Comparison of ENCODE assay signal across 26 cellular contexts in the genomic region with DNA sequence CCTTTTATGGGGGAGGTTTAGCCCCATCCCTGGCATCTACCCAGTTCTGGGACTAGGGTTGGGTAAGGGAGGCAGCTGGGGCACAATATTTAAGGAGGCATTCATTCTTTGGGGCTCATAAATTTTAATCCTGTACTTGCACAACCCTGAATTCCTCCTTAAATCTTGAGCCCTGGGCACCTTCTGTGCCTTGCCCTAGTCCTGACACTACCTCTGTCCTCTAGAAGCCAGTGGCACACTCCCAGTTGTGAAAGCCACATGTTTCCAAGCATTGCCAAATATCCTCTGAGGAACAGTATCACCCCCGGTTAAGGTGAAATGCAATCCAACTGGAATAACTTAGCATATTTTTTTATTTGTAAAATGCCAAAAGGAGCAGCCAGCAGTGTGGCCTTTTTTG. TPM values are rescaled to one million over a fixed set of nuclear protein-coding genes. Genes with fewer than 3 reads are reported as not detected.
DNase-seq lines count a peak whose midpoint lies in the region; ATAC-seq and TF ChIP-seq lines count a peak whose summit lies in the region.
"Had no signal": no experiment of that assay in that cellular context is flagged by ENCODE, and none has a peak within 500 bp of the region (broad histone marks: within the 10 kb centered on the region; RNA-seq: fewer than 3 reads in every experiment).

No MANE protein-coding gene starts in this region.

- no peaks in the 10 kb centered on the region for H3K27me3 Mint-ChIP-seq in stimulated activated naive CD8-positive, alpha-beta T cell treated with anti-CD3 and anti-CD28 coated beads, Interleukin-15, Interleukin-2, amounts not matched to agents 100 ng/mL and 50 ng/mL, for 24 hours
- no peaks in the 10 kb centered on the region for H3K27me3 Mint-ChIP-seq in stimulated activated naive CD8-positive, alpha-beta T cell treated with anti-CD3 and anti-CD28 coated beads, Interleukin-15, amount 100 ng/mL, for 72 hours
- no peaks in the 10 kb centered on the region for H3K27me3 Mint-ChIP-seq in glutamatergic neuron (ENCODE audit: unreplicated experiment)
- H3K27me3 Mint-ChIP-seq: activated T-helper 17 cell treated with anti-CD3 and anti-CD28 coated beads, Interleukin-2, amount 50 U/mL, for 72 hours; natural killer cell treated with Interleukin-12 subunit alpha and Interleukin-12 subunit beta and Interleukin-15 and Interleukin-18, amount 100 ng/mL, for 72 hours; stimulated activated naive B cell treated with anti-CD40 and anti-IgM and Interleukin-4, amounts not matched to agents 10 μg/mL and 1 μg/mL and 100 μg/mL, for 72 hours had no signal

- DNase-seq in stimulated activated naive CD8-positive, alpha-beta T cell treated with anti-CD3 and anti-CD28 coated beads, Interleukin-15, amount 100 ng/mL, for 72 hours: no peak
- DNase-seq in fibroblast of mammary gland (ENCODE audit: low read depth): peak; percentile 14
- DNase-seq in myocyte (ENCODE audit: low read depth): peak; percentile 10
- no peak for DNase-seq in glutamatergic neuron
- DNase-seq: activated CD4-positive, alpha-beta T cell treated with anti-CD3 and anti-CD28 coated beads for 4 hours; activated CD8-positive, alpha-beta T cell treated with anti-CD3 and anti-CD28 coated beads, Interleukin-2, amount 10 ng/mL, durations not matched to agents 7 days and 5 days; activated naive CD4-positive, alpha-beta T cell treated with anti-CD3 and anti-CD28 coated beads, Interleukin-2, amount 50 U/mL, for 16 hours; anterior cingulate cortex; head of caudate nucleus; kidney; mucosa of descending colon; NCI-H146; NCI-H2171; small intestine; stimulated activated naive B cell treated with anti-CD40 and anti-IgM and Interleukin-4, amounts not matched to agents 10 μg/mL and 1 μg/mL and 100 μg/mL, for 72 hours; T-helper 9 cell; WERI-Rb-1 had no signal

- H3K36me3 Mint-ChIP-seq in stimulated activated naive CD8-positive, alpha-beta T cell treated with anti-CD3 and anti-CD28 coated beads, Interleukin-15, Interleukin-2, amounts not matched to agents 100 ng/mL and 50 ng/mL, for 24 hours (ENCODE audit: low read depth): peaks cover 38% of the 10 kb centered on the region
- no peaks in the 10 kb centered on the region for H3K36me3 Mint-ChIP-seq in glutamatergic neuron (ENCODE audit: unreplicated experiment)

- H3K27ac Mint-ChIP-seq in stimulated activated naive CD8-positive, alpha-beta T cell treated with anti-CD3 and anti-CD28 coated beads, Interleukin-15, Interleukin-2, amounts not matched to agents 100 ng/mL and 50 ng/mL, for 24 hours: peak overlapping the region; percentile 34
- peak overlapping the region in 1 of 2 donors; percentile 7 for H3K27ac Mint-ChIP-seq in stimulated activated naive CD8-positive, alpha-beta T cell treated with anti-CD3 and anti-CD28 coated beads, Interleukin-15, amount 100 ng/mL, for 72 hours
- no peak overlapping the region for H3K27ac Mint-ChIP-seq in glutamatergic neuron (ENCODE audit: unreplicated experiment)
- H3K27ac Mint-ChIP-seq: activated CD8-positive, alpha-beta T cell treated with anti-CD3 and anti-CD28 coated beads, Interleukin-2, amount 10 ng/mL, durations not matched to agents 7 days and 5 days; activated T-helper 17 cell treated with anti-CD3 and anti-CD28 coated beads, Interleukin-2, amount 50 U/mL, for 72 hours; stimulated activated naive B cell treated with anti-CD40 and anti-IgM and Interleukin-4, amounts not matched to agents 10 μg/mL and 1 μg/mL and 100 μg/mL, for 72 hours had no signal

- no peak for ATAC-seq in stimulated activated naive CD8-positive, alpha-beta T cell treated with anti-CD3 and anti-CD28 coated beads, Interleukin-15, amount 100 ng/mL, for 72 hours
- ATAC-seq in GM21723 (IDR thresholded peaks at IDR 0.05; ENCODE audit: unreplicated experiment): no peak
- ATAC-seq in GM18502 (IDR thresholded peaks at IDR 0.05; ENCODE audit: poor library complexity, unreplicated experiment): no peak
- ATAC-seq: activated CD8-positive, alpha-beta T cell treated with anti-CD3 and anti-CD28 coated beads, Interleukin-2, amount 10 ng/mL, durations not matched to agents 7 days and 5 days; activated T-helper 17 cell treated with anti-CD3 and anti-CD28 coated beads, Interleukin-2, amount 50 U/mL, for 72 hours; mucosa of descending colon; natural killer cell treated with Interleukin-12 subunit alpha and Interleukin-12 subunit beta and Interleukin-15 and Interleukin-18, amount 100 ng/mL, for 72 hours; stimulated activated naive B cell treated with anti-CD40 and anti-IgM and Interleukin-4, amounts not matched to agents 10 μg/mL and 1 μg/mL and 100 μg/mL, for 72 hours had no signal

- no peak overlapping the region for H3K4me3 ChIP-seq in fibroblast of mammary gland (ENCODE audit: control insufficient read depth, low read depth, low read length)
- H3K4me3 ChIP-seq: breast epithelium, HAP-1, lung, mucosa of descending colon, SJSA1 had no signal

- no peak for TF ChIP-seq CTCF in fibroblast of mammary gland (conservative IDR thresholded peaks at IDR 0.05; ENCODE audit: control insufficient read depth, insufficient read depth, low read depth, low read length)
- TF ChIP-seq CTCF in glutamatergic neuron (IDR thresholded peaks at IDR 0.05; ENCODE audit: partially characterized antibody, unreplicated experiment): no peak

- H3K9me3 Mint-ChIP-seq in stimulated activated naive CD8-positive, alpha-beta T cell treated with anti-CD3 and anti-CD28 coated beads, Interleukin-15, Interleukin-2, amounts not matched to agents 100 ng/mL and 50 ng/mL, for 24 hours: peaks cover 5% of the 10 kb centered on the region
- H3K9me3 Mint-ChIP-seq in stimulated activated naive CD8-positive, alpha-beta T cell treated with anti-CD3 and anti-CD28 coated beads, Interleukin-15, amount 100 ng/mL, for 72 hours: no peaks in the 10 kb centered on the region
- peaks cover 2% of the 10 kb centered on the region for H3K9me3 Mint-ChIP-seq in glutamatergic neuron (ENCODE audit: unreplicated experiment)
- H3K9me3 Mint-ChIP-seq: activated T-helper 17 cell treated with anti-CD3 and anti-CD28 coated beads, Interleukin-2, amount 50 U/mL, for 72 hours; natural killer cell treated with Interleukin-12 subunit alpha and Interleukin-12 subunit beta and Interleukin-15 and Interleukin-18, amount 100 ng/mL, for 72 hours; stimulated activated naive B cell treated with anti-CD40 and anti-IgM and Interleukin-4, amounts not matched to agents 10 μg/mL and 1 μg/mL and 100 μg/mL, for 72 hours had no signal

- peaks cover 63% of the 10 kb centered on the region for H3K4me1 Mint-ChIP-seq in stimulated activated naive CD8-positive, alpha-beta T cell treated with anti-CD3 and anti-CD28 coated beads, Interleukin-15, Interleukin-2, amounts not matched to agents 100 ng/mL and 50 ng/mL, for 24 hours (ENCODE audit: low read depth)
- peaks cover 44% of the 10 kb centered on the region for H3K4me1 Mint-ChIP-seq in stimulated activated naive CD8-positive, alpha-beta T cell treated with anti-CD3 and anti-CD28 coated beads, Interleukin-15, amount 100 ng/mL, for 72 hours
- peaks cover 9% of the 10 kb centered on the region for H3K4me1 Mint-ChIP-seq in glutamatergic neuron (ENCODE audit: low read depth, unreplicated experiment)

- no peak overlapping the region for H3K4me3 Mint-ChIP-seq in stimulated activated naive CD8-positive, alpha-beta T cell treated with anti-CD3 and anti-CD28 coated beads, Interleukin-15, Interleukin-2, amounts not matched to agents 100 ng/mL and 50 ng/mL, for 24 hours
- H3K4me3 Mint-ChIP-seq in stimulated activated naive CD8-positive, alpha-beta T cell treated with anti-CD3 and anti-CD28 coated beads, Interleukin-15, amount 100 ng/mL, for 72 hours: no peak overlapping the region
- H3K4me3 Mint-ChIP-seq in glutamatergic neuron (ENCODE audit: unreplicated experiment): no peak overlapping the region
- H3K4me3 Mint-ChIP-seq: activated CD8-positive, alpha-beta T cell treated with anti-CD3 and anti-CD28 coated beads, Interleukin-2, amount 10 ng/mL, durations not matched to agents 7 days and 5 days; activated T-helper 17 cell treated with anti-CD3 and anti-CD28 coated beads, Interleukin-2, amount 50 U/mL, for 72 hours; natural killer cell treated with Interleukin-12 subunit alpha and Interleukin-12 subunit beta and Interleukin-15 and Interleukin-18, amount 100 ng/mL, for 72 hours; stimulated activated naive B cell treated with anti-CD40 and anti-IgM and Interleukin-4, amounts not matched to agents 10 μg/mL and 1 μg/mL and 100 μg/mL, for 72 hours had no signal

RNA-seq across cellular contexts. Expression of gene SLC16A7, which starts 36.6 kb away (rescaled TPM):
- total RNA-seq in myocyte: 7.5 and 16.2 TPM in 2 replicates
- polyA plus RNA-seq in myocyte (2012): 2.5 TPM
- 11.2 TPM for total RNA-seq in glutamatergic neuron (ENCODE audit: unreplicated experiment)

Comparison
In these comparisons a context has a peak if more than half of its experiments do, and no peak if none do; other contexts are left out.
1. DNase-seq: peak in fibroblast of mammary gland (single experiment) and myocyte (single experiment); none in stimulated activated naive CD8-positive, alpha-beta T cell treated with anti-CD3 and anti-CD28 coated beads, Interleukin-15, amount 100 ng/mL, for 72 hours (0 of 2) and glutamatergic neuron (single experiment).